In genomic region chr6:3052481-3053230, GRCh38 we compare ENCODE assay signal across 1 cellular context.
TF ChIP-seq lines count a peak whose summit lies in the region.

No MANE protein-coding gene starts in this region.

TF ChIP-seq in WTC11, 78 proteins besides CTCF, POLR2A, EP300 and RAD21 (continued from another document):
- TF ChIP-seq MLX (CRISPR knock-in tag; IDR thresholded peaks at IDR 0.05): no peak
- TF ChIP-seq FOXP1 (CRISPR knock-in tag; IDR thresholded peaks at IDR 0.05; ENCODE audit: borderline replicate concordance): no peak
